In genomic region chr3:51799879-51800757, GRCh38 we compare ENCODE assay signal across 8 cellular contexts. TPM values are rescaled to one million over a fixed set of nuclear protein-coding genes. Genes with fewer than 3 reads are reported as not detected.
DNase-seq lines count a peak whose midpoint lies in the region; ATAC-seq, FAIRE-seq and TF ChIP-seq lines count a peak whose summit lies in the region.

No MANE protein-coding gene starts in this region.

- H3K9me3 ChIP-seq in astrocyte (ENCODE audit: insufficient read depth, low read depth, low read length), result no peaks in the 10 kb centered on the region

- ATAC-seq in stimulated activated naive CD8-positive, alpha-beta T cell treated with anti-CD3 and anti-CD28 coated beads, Interleukin-15, Interleukin-2, amounts not matched to agents 100 U/mL and 50 U/mL, for 24 hours, result peak; percentile 31
- ATAC-seq in GM21723 (IDR thresholded peaks at IDR 0.05; ENCODE audit: unreplicated experiment) (no peak), HG03045 (IDR thresholded peaks at IDR 0.05; ENCODE audit: unreplicated experiment) (no peak)

- no peak overlapping the region for H3K27ac Mint-ChIP-seq in astrocyte (ENCODE audit: unreplicated experiment)
- no peak overlapping the region for H3K27ac Mint-ChIP-seq in immature natural killer cell

- no peak overlapping the region for H3K4me2 ChIP-seq in astrocyte (ENCODE audit: low read length)

- H3K79me2 ChIP-seq in astrocyte (ENCODE audit: insufficient read depth, low read length), result no peaks in the 10 kb centered on the region

- TF ChIP-seq CTCF in GM12875 (IDR thresholded peaks at IDR 0.05; ENCODE audit: borderline replicate concordance, insufficient read depth, low read depth, low read length) (peak; percentile 56; the same call in 1 of the 2 replicates), astrocyte (IDR thresholded peaks at IDR 0.05; ENCODE audit: insufficient read depth, low read depth, low read length) (peak; percentile 90)

- H3K27me3 Mint-ChIP-seq in astrocyte (ENCODE audit: low read depth, unreplicated experiment) (peaks cover 6% of the 10 kb centered on the region), immature natural killer cell (ENCODE audit: low read depth in 3 of 3) (peaks cover 4 to 11% (median 7%) of the 10 kb centered on the region in 3 donors)

- peak; percentile 54 for FAIRE-seq in astrocyte (lab: Jason Lieb, UNC)

- no peak overlapping the region for H3K4me3 ChIP-seq in GM12875 (ENCODE audit: low read depth, low read length)
- no peak overlapping the region for H3K4me3 ChIP-seq in astrocyte (ENCODE audit: insufficient read depth, low read depth, low read length)

- no peaks in the 10 kb centered on the region for H3K4me1 ChIP-seq in astrocyte (ENCODE audit: insufficient read depth, low read length)

- no peaks in the 10 kb centered on the region for H3K36me3 ChIP-seq in astrocyte (ENCODE audit: insufficient read depth, low read length)

- no peak overlapping the region for H3K27ac ChIP-seq in astrocyte (ENCODE audit: low read depth, low read length)

- no peaks in the 10 kb centered on the region for H4K20me1 ChIP-seq in astrocyte (ENCODE audit: insufficient read depth, low read length)

- DNase-seq in CD1c-positive myeloid dendritic cell (ENCODE audit: extremely low spot score) (peak; percentile 71), NCI-H524 treated with DMSO at 0.1 percent for 48 hours (lab: John Stamatoyannopoulos, UW) (peak; percentile 54), astrocyte (ENCODE audit: low read depth) (peak; percentile 68), immature natural killer cell (peak; percentile 29 to 49 (median 42))
- peak; percentile 37 for DNase-seq in stimulated activated naive CD8-positive, alpha-beta T cell treated with anti-CD3 and anti-CD28 coated beads, Interleukin-15, Interleukin-2, amounts not matched to agents 100 U/mL and 50 U/mL, for 24 hours

- H3K4me1 Mint-ChIP-seq in astrocyte (ENCODE audit: low read depth, unreplicated experiment), result peaks cover 3% of the 10 kb centered on the region
- H3K4me1 Mint-ChIP-seq in immature natural killer cell, result no peaks in the 10 kb centered on the region

- H3K9me3 Mint-ChIP-seq in astrocyte (ENCODE audit: unreplicated experiment), result no peaks in the 10 kb centered on the region
- H3K9me3 Mint-ChIP-seq in immature natural killer cell, result peaks cover 0 to 2% (median 0%) of the 10 kb centered on the region in 6 donors

- no peak overlapping the region for H3K9ac ChIP-seq in astrocyte (ENCODE audit: low read length)

- no peak overlapping the region for H2AFZ ChIP-seq in astrocyte (ENCODE audit: low read depth, low read length)

- no peak overlapping the region for H3K4me3 Mint-ChIP-seq in astrocyte (ENCODE audit: unreplicated experiment)
- no peak overlapping the region for H3K4me3 Mint-ChIP-seq in immature natural killer cell

- H3K36me3 Mint-ChIP-seq in astrocyte (ENCODE audit: low read depth, unreplicated experiment) (no peaks in the 10 kb centered on the region), immature natural killer cell (no peaks in the 10 kb centered on the region)

- H3K27me3 ChIP-seq in astrocyte (ENCODE audit: insufficient read depth, low read length), result peaks cover 12% of the 10 kb centered on the region

RNA-seq across cellular contexts. Expression of gene IQCF6, which starts 21.1 kb away (rescaled TPM):
- total RNA-seq in astrocyte, result not detected in 2 replicates
- polyA plus RNA-seq in immature natural killer cell, result not detected
